1 cellular context compared by ENCODE assay signal in the genomic region with DNA sequence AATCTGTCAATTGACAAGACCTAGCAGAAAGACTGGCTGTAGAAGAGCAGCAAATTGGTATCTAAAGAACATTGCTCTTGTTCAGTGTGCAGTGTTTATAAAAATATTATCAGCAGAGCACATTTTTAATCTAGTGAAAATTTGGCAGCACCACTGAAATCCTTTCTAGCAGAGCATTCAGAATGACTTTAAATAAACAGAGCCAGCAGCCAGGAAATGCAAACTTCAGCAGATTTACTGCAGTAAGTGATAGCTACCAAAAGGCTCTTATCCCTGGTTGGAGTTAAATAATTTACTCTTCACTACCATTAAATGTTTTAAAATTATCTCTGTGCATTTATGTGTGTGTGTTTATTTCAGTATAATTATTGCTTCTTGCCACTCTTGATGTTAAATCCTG.
TF ChIP-seq lines count a peak whose summit lies in the region.

No MANE protein-coding gene starts in this region.

TF ChIP-seq in HEK293, 187 proteins besides CTCF, POLR2A, EP300 and RAD21 (continued from another document):
- TF ChIP-seq ZNF501 (tag by site-specific recombination; IDR thresholded peaks at IDR 0.05) (no peak), ZNF391 (tag by site-specific recombination; IDR thresholded peaks at IDR 0.05; ENCODE audit: borderline replicate concordance, low read depth) (no peak), ZXDB (tag by site-specific recombination; IDR thresholded peaks at IDR 0.05) (no peak), ZFP37 (tag by site-specific recombination; IDR thresholded peaks at IDR 0.05) (no peak), FEZF1 (tag by site-specific recombination; IDR thresholded peaks at IDR 0.05) (peak; percentile 47; the same call in 1 of the 2 replicates), ZNF530 (tag by site-specific recombination; IDR thresholded peaks at IDR 0.05; ENCODE audit: low read depth) (no peak), EGR2 (tag by site-specific recombination; IDR thresholded peaks at IDR 0.05; ENCODE audit: low read depth) (no peak), ZNF747 (tag by site-specific recombination; IDR thresholded peaks at IDR 0.05) (no peak), ZNF202 (tag by site-specific recombination; IDR thresholded peaks at IDR 0.05; ENCODE audit: borderline replicate concordance) (no peak), IKZF3 (tag by site-specific recombination; IDR thresholded peaks at IDR 0.05) (no peak), MYNN (tag by site-specific recombination; IDR thresholded peaks at IDR 0.05; ENCODE audit: borderline replicate concordance) (no peak)
